Comparison of ENCODE assay signal across 1 cellular context in the genomic region with DNA sequence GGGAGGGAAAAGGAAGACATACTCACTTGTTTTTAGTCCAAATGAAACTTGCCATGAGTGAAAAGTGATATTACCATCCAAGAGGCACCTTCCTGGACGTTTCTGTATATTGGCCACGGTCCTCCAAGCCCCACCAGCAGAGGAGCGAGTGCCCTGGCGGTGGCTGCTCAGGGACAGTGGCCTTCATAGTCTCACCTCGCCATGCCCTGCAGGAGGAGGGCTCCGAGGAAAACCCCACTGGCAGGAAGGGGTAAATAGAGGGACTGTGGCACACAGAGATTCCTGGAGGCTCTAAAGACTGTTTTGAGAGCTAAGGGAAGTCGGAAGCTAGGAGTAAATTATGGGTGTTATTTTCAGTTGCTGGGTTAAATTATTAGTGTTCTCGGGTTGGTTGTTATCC.
TF ChIP-seq lines count a peak whose summit lies in the region.

No MANE protein-coding gene starts in this region.

TF ChIP-seq in HepG2, 621 proteins besides CTCF, POLR2A, EP300 and RAD21 (continued from another document):
- TF ChIP-seq, protein P1, sequence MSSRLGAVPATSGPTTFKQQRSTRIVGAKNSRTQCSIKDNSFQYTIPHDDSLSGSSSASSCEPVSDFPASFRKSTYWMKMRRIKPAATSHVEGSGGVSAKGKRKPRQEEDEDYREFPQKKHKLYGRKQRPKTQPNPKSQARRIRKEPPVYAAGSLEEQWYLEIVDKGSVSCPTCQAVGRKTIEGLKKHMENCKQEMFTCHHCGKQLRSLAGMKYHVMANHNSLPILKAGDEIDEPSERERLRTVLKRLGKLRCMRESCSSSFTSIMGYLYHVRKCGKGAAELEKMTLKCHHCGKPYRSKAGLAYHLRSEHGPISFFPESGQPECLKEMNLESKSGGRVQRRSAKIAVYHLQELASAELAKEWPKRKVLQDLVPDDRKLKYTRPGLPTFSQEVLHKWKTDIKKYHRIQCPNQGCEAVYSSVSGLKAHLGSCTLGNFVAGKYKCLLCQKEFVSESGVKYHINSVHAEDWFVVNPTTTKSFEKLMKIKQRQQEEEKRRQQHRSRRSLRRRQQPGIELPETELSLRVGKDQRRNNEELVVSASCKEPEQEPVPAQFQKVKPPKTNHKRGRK (CRISPR knock-in tag; IDR thresholded peaks at IDR 0.05) = no peak
- TF ChIP-seq ZNF510 (CRISPR knock-in tag; IDR thresholded peaks at IDR 0.05; ENCODE audit: low read depth) (no peak), ZC3H13 (CRISPR knock-in tag; IDR thresholded peaks at IDR 0.05) (no peak), RARA (CRISPR knock-in tag; IDR thresholded peaks at IDR 0.05) (no peak), GTF3A (CRISPR knock-in tag; conservative IDR thresholded peaks at IDR 0.05) (no peak), ZFP1 (CRISPR knock-in tag; IDR thresholded peaks at IDR 0.05) (no peak), ETV6 (CRISPR knock-in tag; conservative IDR thresholded peaks at IDR 0.05) (no peak), ZFP37 (CRISPR knock-in tag; IDR thresholded peaks at IDR 0.05; ENCODE audit: borderline replicate concordance) (no peak), RXRA (CRISPR knock-in tag; IDR thresholded peaks at IDR 0.05) (no peak)
- TF ChIP-seq, protein P2, sequence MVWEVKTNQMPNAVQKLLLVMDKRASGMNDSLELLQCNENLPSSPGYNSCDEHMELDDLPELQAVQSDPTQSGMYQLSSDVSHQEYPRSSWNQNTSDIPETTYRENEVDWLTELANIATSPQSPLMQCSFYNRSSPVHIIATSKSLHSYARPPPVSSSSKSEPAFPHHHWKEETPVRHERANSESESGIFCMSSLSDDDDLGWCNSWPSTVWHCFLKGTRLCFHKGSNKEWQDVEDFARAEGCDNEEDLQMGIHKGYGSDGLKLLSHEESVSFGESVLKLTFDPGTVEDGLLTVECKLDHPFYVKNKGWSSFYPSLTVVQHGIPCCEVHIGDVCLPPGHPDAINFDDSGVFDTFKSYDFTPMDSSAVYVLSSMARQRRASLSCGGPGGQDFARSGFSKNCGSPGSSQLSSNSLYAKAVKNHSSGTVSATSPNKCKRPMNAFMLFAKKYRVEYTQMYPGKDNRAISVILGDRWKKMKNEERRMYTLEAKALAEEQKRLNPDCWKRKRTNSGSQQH (CRISPR knock-in tag; IDR thresholded peaks at IDR 0.05; ENCODE audit: low read depth) = no peak
- TF ChIP-seq, protein P3, sequence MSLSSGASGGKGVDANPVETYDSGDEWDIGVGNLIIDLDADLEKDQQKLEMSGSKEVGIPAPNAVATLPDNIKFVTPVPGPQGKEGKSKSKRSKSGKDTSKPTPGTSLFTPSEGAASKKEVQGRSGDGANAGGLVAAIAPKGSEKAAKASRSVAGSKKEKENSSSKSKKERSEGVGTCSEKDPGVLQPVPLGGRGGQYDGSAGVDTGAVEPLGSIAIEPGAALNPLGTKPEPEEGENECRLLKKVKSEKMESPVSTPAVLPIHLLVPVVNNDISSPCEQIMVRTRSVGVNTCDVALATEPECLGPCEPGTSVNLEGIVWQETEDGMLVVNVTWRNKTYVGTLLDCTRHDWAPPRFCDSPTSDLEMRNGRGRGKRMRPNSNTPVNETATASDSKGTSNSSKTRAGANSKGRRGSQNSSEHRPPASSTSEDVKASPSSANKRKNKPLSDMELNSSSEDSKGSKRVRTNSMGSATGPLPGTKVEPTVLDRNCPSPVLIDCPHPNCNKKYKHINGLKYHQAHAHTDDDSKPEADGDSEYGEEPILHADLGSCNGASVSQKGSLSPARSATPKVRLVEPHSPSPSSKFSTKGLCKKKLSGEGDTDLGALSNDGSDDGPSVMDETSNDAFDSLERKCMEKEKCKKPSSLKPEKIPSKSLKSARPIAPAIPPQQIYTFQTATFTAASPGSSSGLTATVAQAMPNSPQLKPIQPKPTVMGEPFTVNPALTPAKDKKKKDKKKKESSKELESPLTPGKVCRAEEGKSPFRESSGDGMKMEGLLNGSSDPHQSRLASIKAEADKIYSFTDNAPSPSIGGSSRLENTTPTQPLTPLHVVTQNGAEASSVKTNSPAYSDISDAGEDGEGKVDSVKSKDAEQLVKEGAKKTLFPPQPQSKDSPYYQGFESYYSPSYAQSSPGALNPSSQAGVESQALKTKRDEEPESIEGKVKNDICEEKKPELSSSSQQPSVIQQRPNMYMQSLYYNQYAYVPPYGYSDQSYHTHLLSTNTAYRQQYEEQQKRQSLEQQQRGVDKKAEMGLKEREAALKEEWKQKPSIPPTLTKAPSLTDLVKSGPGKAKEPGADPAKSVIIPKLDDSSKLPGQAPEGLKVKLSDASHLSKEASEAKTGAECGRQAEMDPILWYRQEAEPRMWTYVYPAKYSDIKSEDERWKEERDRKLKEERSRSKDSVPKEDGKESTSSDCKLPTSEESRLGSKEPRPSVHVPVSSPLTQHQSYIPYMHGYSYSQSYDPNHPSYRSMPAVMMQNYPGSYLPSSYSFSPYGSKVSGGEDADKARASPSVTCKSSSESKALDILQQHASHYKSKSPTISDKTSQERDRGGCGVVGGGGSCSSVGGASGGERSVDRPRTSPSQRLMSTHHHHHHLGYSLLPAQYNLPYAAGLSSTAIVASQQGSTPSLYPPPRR (CRISPR knock-in tag; IDR thresholded peaks at IDR 0.05; ENCODE audit: borderline replicate concordance) = no peak
- TF ChIP-seq, protein P4, sequence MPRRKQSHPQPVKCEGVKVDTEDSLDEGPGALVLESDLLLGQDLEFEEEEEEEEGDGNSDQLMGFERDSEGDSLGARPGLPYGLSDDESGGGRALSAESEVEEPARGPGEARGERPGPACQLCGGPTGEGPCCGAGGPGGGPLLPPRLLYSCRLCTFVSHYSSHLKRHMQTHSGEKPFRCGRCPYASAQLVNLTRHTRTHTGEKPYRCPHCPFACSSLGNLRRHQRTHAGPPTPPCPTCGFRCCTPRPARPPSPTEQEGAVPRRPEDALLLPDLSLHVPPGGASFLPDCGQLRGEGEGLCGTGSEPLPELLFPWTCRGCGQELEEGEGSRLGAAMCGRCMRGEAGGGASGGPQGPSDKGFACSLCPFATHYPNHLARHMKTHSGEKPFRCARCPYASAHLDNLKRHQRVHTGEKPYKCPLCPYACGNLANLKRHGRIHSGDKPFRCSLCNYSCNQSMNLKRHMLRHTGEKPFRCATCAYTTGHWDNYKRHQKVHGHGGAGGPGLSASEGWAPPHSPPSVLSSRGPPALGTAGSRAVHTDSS (CRISPR knock-in tag; conservative IDR thresholded peaks at IDR 0.05) = no peak
TF ChIP-seq in HepG2: peak in this region for 0.
